Comparison of ENCODE assay signal across 8 cellular contexts in the genomic region with DNA sequence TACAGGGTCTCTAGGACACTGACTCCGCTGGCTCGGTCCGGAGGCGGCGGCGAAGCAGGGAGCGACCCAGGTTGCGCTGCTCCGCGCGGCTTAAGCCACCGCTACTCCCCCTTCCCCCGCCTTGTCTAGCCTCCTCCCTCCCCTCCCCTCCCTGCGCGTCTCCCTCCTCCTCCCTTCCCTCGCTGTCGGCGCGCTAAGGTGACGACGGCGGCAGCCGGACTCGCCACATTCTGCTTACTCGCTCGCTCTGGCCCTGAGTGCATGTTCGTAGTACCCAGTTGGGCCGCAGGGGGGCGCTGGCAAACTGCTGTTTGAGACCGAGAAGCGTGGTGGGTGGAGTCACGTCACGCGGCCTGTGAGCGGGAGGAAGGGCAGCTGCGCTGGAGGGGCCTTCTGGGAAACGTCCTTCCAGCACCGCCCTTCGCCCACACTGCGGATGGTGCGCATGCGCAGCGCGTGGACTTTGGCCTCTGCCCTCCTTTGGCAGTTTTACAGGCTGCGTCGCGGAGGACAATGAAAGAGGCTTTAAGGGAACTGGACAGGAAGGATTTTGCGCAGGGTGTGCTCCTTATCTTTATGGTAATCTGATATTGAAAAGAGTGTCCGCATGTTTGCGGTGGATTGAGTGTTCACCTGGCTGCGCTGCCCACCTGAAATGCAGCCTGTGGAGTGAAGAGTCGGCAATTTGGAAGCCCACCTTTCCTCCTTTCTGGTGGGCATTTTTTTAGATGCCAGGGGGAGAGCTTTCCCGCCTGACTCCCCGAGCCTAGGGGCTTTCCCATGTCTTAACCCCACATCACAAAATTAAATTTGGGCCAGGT. TPM values are rescaled to one million over a fixed set of nuclear protein-coding genes. Genes with fewer than 3 reads are reported as not detected.
A peak's percentile ranks its signal among the peaks of the same experiment; 100 is the strongest.
DNase-seq lines count a peak whose midpoint lies in the region; ATAC-seq and TF ChIP-seq lines count a peak whose summit lies in the region.

A gene with protein sequence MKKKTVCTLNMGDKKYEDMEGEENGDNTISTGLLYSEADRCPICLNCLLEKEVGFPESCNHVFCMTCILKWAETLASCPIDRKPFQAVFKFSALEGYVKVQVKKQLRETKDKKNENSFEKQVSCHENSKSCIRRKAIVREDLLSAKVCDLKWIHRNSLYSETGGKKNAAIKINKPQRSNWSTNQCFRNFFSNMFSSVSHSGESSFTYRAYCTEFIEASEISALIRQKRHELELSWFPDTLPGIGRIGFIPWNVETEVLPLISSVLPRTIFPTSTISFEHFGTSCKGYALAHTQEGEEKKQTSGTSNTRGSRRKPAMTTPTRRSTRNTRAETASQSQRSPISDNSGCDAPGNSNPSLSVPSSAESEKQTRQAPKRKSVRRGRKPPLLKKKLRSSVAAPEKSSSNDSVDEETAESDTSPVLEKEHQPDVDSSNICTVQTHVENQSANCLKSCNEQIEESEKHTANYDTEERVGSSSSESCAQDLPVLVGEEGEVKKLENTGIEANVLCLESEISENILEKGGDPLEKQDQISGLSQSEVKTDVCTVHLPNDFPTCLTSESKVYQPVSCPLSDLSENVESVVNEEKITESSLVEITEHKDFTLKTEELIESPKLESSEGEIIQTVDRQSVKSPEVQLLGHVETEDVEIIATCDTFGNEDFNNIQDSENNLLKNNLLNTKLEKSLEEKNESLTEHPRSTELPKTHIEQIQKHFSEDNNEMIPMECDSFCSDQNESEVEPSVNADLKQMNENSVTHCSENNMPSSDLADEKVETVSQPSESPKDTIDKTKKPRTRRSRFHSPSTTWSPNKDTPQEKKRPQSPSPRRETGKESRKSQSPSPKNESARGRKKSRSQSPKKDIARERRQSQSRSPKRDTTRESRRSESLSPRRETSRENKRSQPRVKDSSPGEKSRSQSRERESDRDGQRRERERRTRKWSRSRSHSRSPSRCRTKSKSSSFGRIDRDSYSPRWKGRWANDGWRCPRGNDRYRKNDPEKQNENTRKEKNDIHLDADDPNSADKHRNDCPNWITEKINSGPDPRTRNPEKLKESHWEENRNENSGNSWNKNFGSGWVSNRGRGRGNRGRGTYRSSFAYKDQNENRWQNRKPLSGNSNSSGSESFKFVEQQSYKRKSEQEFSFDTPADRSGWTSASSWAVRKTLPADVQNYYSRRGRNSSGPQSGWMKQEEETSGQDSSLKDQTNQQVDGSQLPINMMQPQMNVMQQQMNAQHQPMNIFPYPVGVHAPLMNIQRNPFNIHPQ (N-terminal part only) (minus strand): TSS at position 107 of the 821 bp plus-strand sequence. CDS start 26,407 bp downstream, outside the sequence.

- H3K27me3 ChIP-seq in ascending aorta (no peaks in the 10 kb centered on the region), right cardiac atrium (ENCODE audit: control insufficient read depth, insufficient read depth) (no peaks in the 10 kb centered on the region), uterus (no peaks in the 10 kb centered on the region)

- DNase-seq in NCI-H1930 (lab: John Stamatoyannopoulos, UW) = peak; percentile 100
- DNase-seq in T-helper 2 cell treated with Interferon-gamma antibody and Interleukin-4, amounts not matched to agents 5 μg/mL and 100 μg/mL, for 36 hours (ENCODE audit: low spot score) = peak; percentile 100
- DNase-seq in ascending aorta (ENCODE audit: low spot score in 2 of 2) = peak; percentile 100
- DNase-seq in right cardiac atrium = peak; percentile 100
- peak; percentile 99 for DNase-seq in pulmonary artery endothelial cell (ENCODE audit: low read depth, low spot score)
- DNase-seq in uterus = peak; percentile 100

- H3K9me3 ChIP-seq in ascending aorta (no peaks in the 10 kb centered on the region), right cardiac atrium (ENCODE audit: control insufficient read depth, low read length) (no peaks in the 10 kb centered on the region), uterus (no peaks in the 10 kb centered on the region)

- H3K27ac Mint-ChIP-seq in T-helper 2 cell treated with Interferon-gamma antibody and Interleukin-4, amounts not matched to agents 5 μg/mL and 100 μg/mL, for 36 hours = peak within 1 kb of the TSS; percentile 99

- intact Hi-C loops in ascending aorta (cut with DNase I) (loop anchor here (2.0 to 10.0 kb wide), 8 partner anchors 58 to 672 kb away; a partner anchor contains a TSS), right cardiac atrium (cut with DNase I) (no loop called here), uterus (cut with DNase I; ENCODE audit: low total_unique reads) (no loop called here)

- peak within 1 kb of the TSS; percentile 97 for H3K4me3 Mint-ChIP-seq in T-helper 2 cell treated with Interferon-gamma antibody and Interleukin-4, amounts not matched to agents 5 μg/mL and 100 μg/mL, for 36 hours

- H3K4me1 ChIP-seq in ascending aorta (peaks cover 20 to 27% of the 10 kb centered on the region in 2 donors), right cardiac atrium (ENCODE audit: control insufficient read depth, insufficient read depth, low read length) (no peaks in the 10 kb centered on the region), uterus (peaks cover 4 to 7% of the 10 kb centered on the region in 2 donors)

- peaks cover 29% of the 10 kb centered on the region for H3K36me3 Mint-ChIP-seq in T-helper 2 cell treated with Interferon-gamma antibody and Interleukin-4, amounts not matched to agents 5 μg/mL and 100 μg/mL, for 36 hours (ENCODE audit: low read depth)

- H3K27me3 Mint-ChIP-seq in T-helper 2 cell treated with Interferon-gamma antibody and Interleukin-4, amounts not matched to agents 5 μg/mL and 100 μg/mL, for 36 hours (ENCODE audit: low read depth) = peaks cover 4% of the 10 kb centered on the region

- H3K36me3 ChIP-seq in ascending aorta = peaks cover 0 to 3% of the 10 kb centered on the region in 2 donors
- no peaks in the 10 kb centered on the region for H3K36me3 ChIP-seq in uterus

- TF ChIP-seq POLR2A in GM18505 (IDR thresholded peaks at IDR 0.05; ENCODE audit: borderline replicate concordance, extremely low read depth, insufficient read depth, insufficient read length) (peak; percentile 78), uterus (IDR thresholded peaks at IDR 0.05) (peak; percentile 66 to 75)

- under 1% methylated on average over 54 of the region's 54 CpGs for WGBS in right cardiac atrium

- peaks cover 40% of the 10 kb centered on the region for H3K4me1 Mint-ChIP-seq in T-helper 2 cell treated with Interferon-gamma antibody and Interleukin-4, amounts not matched to agents 5 μg/mL and 100 μg/mL, for 36 hours (ENCODE audit: low read depth)

- TF ChIP-seq CTCF in ascending aorta (IDR thresholded peaks at IDR 0.05) = peak; percentile 94 to 99 (median 97)
- peak; percentile 94 to 99 (median 98) for TF ChIP-seq CTCF in uterus (IDR thresholded peaks at IDR 0.05)

- ATAC-seq in GM18505 (IDR thresholded peaks at IDR 0.05; ENCODE audit: unreplicated experiment) = peak; percentile 63
- peak; percentile 68 for ATAC-seq in HG02973 (IDR thresholded peaks at IDR 0.05; ENCODE audit: unreplicated experiment)
- ATAC-seq in right cardiac atrium = peak; percentile 96 to 97

- H3K27ac ChIP-seq in ascending aorta = peak within 1 kb of the TSS; percentile 98
- H3K27ac ChIP-seq in right cardiac atrium (ENCODE audit: low read length) = peak within 1 kb of the TSS; percentile 94
- H3K27ac ChIP-seq in uterus = peak within 1 kb of the TSS; percentile 96 to 98

- H3K9me3 Mint-ChIP-seq in T-helper 2 cell treated with Interferon-gamma antibody and Interleukin-4, amounts not matched to agents 5 μg/mL and 100 μg/mL, for 36 hours = no peaks in the 10 kb centered on the region

- peak within 1 kb of the TSS; percentile 67 to 85 for H3K4me3 ChIP-seq in ascending aorta
- peak within 1 kb of the TSS; percentile 68 for H3K4me3 ChIP-seq in right cardiac atrium (ENCODE audit: low read length)
- H3K4me3 ChIP-seq in uterus = peak within 1 kb of the TSS; percentile 75 to 78

RNA-seq across cellular contexts. Expression of the gene that starts here (rescaled TPM):
- total RNA-seq in ascending aorta (35.7 TPM), right cardiac atrium (10 to 100 TPM; 79.7 to 93.7 (median 82.9) TPM), pulmonary artery endothelial cell (43.3 and 50.6 TPM in 2 replicates), uterus (100 to 1,000 TPM; 127 to 207 (median 170) TPM)
- 23.5 TPM for polyA plus RNA-seq in right cardiac atrium

Comparison
In these comparisons a context has a peak if more than half of its experiments do, and no peak if none do; other contexts are left out.
1. Peak in every context shown above with its lines: DNase-seq, ATAC-seq, H3K4me3 ChIP-seq and H3K27ac ChIP-seq.